In the genomic region with DNA sequence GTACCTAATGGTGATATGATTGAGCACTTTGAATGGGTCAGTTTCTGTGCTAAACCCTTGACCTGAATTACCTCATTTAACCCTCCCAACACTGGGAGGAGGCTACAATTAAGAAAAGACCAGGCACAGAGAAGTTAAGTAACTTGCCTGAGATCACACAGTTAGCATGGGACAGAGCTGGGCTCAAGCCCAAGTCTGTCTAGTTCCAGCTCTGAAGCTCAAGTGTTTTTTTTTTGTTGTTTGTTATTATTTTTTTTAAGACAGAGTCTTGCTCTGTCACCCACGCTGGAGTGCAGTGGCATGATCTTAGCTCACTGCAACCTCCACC, we compare ENCODE assay signal across 1 cellular context.
TF ChIP-seq lines count a peak whose summit lies in the region.

No MANE protein-coding gene starts in this region.

TF ChIP-seq in H1, 55 proteins besides CTCF, POLR2A, EP300 and RAD21:
- TF ChIP-seq SIX5 (IDR thresholded peaks at IDR 0.05; ENCODE audit: low read depth, low read length) (no peak), POLR2AphosphoS5 (IDR thresholded peaks at IDR 0.05; ENCODE audit: low read depth, low read length) (0 out of 2 replicates have a peak, but pooled peaks have one; percentile 5)
TF ChIP-seq in H1: peak in this region for 1.
